In genomic region chr17:18225562-18226283, GRCh38 we compare ENCODE assay signal across 1 cellular context.
TF ChIP-seq lines count a peak whose summit lies in the region.

Gene LLGL1 (plus strand): TSS chr17:18225635. CDS start chr17:18225683, 48 bp downstream.

TF ChIP-seq in HEK293, 187 proteins besides CTCF, POLR2A, EP300 and RAD21 (continued from another document):
- TF ChIP-seq ZBTB10 (tag by site-specific recombination; IDR thresholded peaks at IDR 0.05) (no peak; the same call in 1 of the 2 replicates), KLF17 (tag by site-specific recombination; IDR thresholded peaks at IDR 0.05) (peak; percentile 65; the same call in 1 of the 2 replicates), ZNF2 (tag by site-specific recombination; IDR thresholded peaks at IDR 0.05) (peak; percentile 42; the same call in 1 of the 2 replicates), ZBTB44 (tag by site-specific recombination; IDR thresholded peaks at IDR 0.05) (no peak), ZNF157 (tag by site-specific recombination; IDR thresholded peaks at IDR 0.05) (no peak), ZSCAN16 (tag by site-specific recombination; IDR thresholded peaks at IDR 0.05) (no peak), SP7 (tag by site-specific recombination; IDR thresholded peaks at IDR 0.05) (0 out of 2 replicates have a peak, but pooled peaks have one; percentile 21), ZNF548 (tag by site-specific recombination; IDR thresholded peaks at IDR 0.05) (no peak)
